ENCODE assay signal across 26 cellular contexts in genomic region chr3:59463253-59463652, GRCh38.
DNase-seq lines count a peak whose midpoint lies in the region; ATAC-seq, FAIRE-seq and TF ChIP-seq lines count a peak whose summit lies in the region.
"Had no signal": no experiment of that assay in that cellular context is flagged by ENCODE, and none has a peak within 500 bp of the region (broad histone marks: within the 10 kb centered on the region; RNA-seq: fewer than 3 reads in every experiment).

No MANE protein-coding gene starts in this region.

- no peak for ATAC-seq in activated CD8-positive, alpha-beta memory T cell treated with anti-CD3 and anti-CD28 coated beads, Interleukin-2, amount 10 ng/mL, durations not matched to agents 7 days and 5 days
- ATAC-seq: A549, GM12878, HCT116 had no signal

- H3K27me3 Mint-ChIP-seq in activated CD8-positive, alpha-beta memory T cell treated with anti-CD3 and anti-CD28 coated beads, Interleukin-2, amount 10 ng/mL, durations not matched to agents 7 days and 5 days = peaks cover 5% of the 10 kb centered on the region
- H3K27me3 Mint-ChIP-seq: CD4-positive, alpha-beta T cell had no signal

- no peaks in the 10 kb centered on the region for H3F3A ChIP-seq in smooth muscle cell (ENCODE audit: low read depth)

- no peak overlapping the region for H3K4me3 Mint-ChIP-seq in activated CD8-positive, alpha-beta memory T cell treated with anti-CD3 and anti-CD28 coated beads, Interleukin-2, amount 10 ng/mL, durations not matched to agents 7 days and 5 days
- H3K4me3 Mint-ChIP-seq: CD14-positive monocyte; CD4-positive, alpha-beta T cell; CD8-positive, alpha-beta memory T cell had no signal

- TF ChIP-seq POLR2A in breast epithelium (IDR thresholded peaks at IDR 0.05) = no peak

- H3K4me3 ChIP-seq in mammary epithelial cell (replicated peaks in 1 of 3; ENCODE audit: insufficient read depth in 1 of 3, low read depth in 2 of 3, low read length in 3 of 3) (no peak overlapping the region), breast epithelium (no peak overlapping the region), keratinocyte (ENCODE audit: control insufficient read depth in 2 of 3, extremely low read depth in 1 of 3, insufficient read depth in 2 of 3, low read depth in 1 of 3, low read length in 3 of 3) (no peak overlapping the region), smooth muscle cell (no peak overlapping the region)
- H3K4me3 ChIP-seq: A549; BLaER1 treated with 17β-estradiol and CSF1 and Interleukin-3, amounts not matched to agents 10 nM and 100 nM; GM12878; GM23248 had no signal

- no peak overlapping the region for H3K27ac Mint-ChIP-seq in activated CD8-positive, alpha-beta memory T cell treated with anti-CD3 and anti-CD28 coated beads, Interleukin-2, amount 10 ng/mL, durations not matched to agents 7 days and 5 days
- H3K27ac Mint-ChIP-seq: CD14-positive monocyte; CD4-positive, alpha-beta T cell had no signal

- in situ Hi-C loops in mammary epithelial cell (cut with MboI; ENCODE audit: low sequenced_read_pairs in 2 of 2) = no loop called here

- no peaks in the 10 kb centered on the region for H4K20me1 ChIP-seq in mammary epithelial cell (ENCODE audit: insufficient read depth, low read length)
- H4K20me1 ChIP-seq in keratinocyte (ENCODE audit: control insufficient read depth, extremely low read depth, insufficient read depth, low read length) = no peaks in the 10 kb centered on the region
- no peaks in the 10 kb centered on the region for H4K20me1 ChIP-seq in smooth muscle cell (ENCODE audit: low read depth)
- H4K20me1 ChIP-seq: BLaER1 treated with 17β-estradiol and CSF1 and Interleukin-3, amounts not matched to agents 10 nM and 100 nM had no signal

- no peaks in the 10 kb centered on the region for H3K36me3 ChIP-seq in mammary epithelial cell (ENCODE audit: insufficient read depth, low read length)
- H3K36me3 ChIP-seq in breast epithelium = no peaks in the 10 kb centered on the region
- no peaks in the 10 kb centered on the region for H3K36me3 ChIP-seq in keratinocyte (ENCODE audit: control insufficient read depth in 2 of 2, extremely low read depth in 1 of 2, insufficient read depth in 2 of 2, low read length in 2 of 2)
- H3K36me3 ChIP-seq in smooth muscle cell (ENCODE audit: low read depth) = no peaks in the 10 kb centered on the region
- H3K36me3 ChIP-seq: BE2C; BLaER1 treated with 17β-estradiol and CSF1 and Interleukin-3, amounts not matched to agents 10 nM and 100 nM had no signal

- H3K27ac ChIP-seq in mammary epithelial cell (ENCODE audit: insufficient read depth, low read depth, low read length) (no peak overlapping the region), breast epithelium (no peak overlapping the region), keratinocyte (ENCODE audit: control insufficient read depth, insufficient read depth, low read length) (peak overlapping the region; percentile 57), smooth muscle cell (ENCODE audit: low read depth) (peak overlapping the region; percentile 20)
- H3K27ac ChIP-seq: A549; BLaER1 treated with 17β-estradiol and CSF1 and Interleukin-3, amounts not matched to agents 10 nM and 100 nM; GM23248 had no signal

- dilution Hi-C loops in mammary epithelial cell (cut with HindIII; ENCODE audit: low sequenced_read_pairs) = no loop called here
- dilution Hi-C loops in keratinocyte (cut with MboI; ENCODE audit: extremely low pct_ligation_motif_present, low sequenced_read_pairs) = no loop called here

- H2AFZ ChIP-seq in mammary epithelial cell (ENCODE audit: low read depth, low read length) = peak overlapping the region; percentile 82
- peak overlapping the region; percentile 95 for H2AFZ ChIP-seq in keratinocyte (ENCODE audit: control insufficient read depth, low read length)
- H2AFZ ChIP-seq in smooth muscle cell (ENCODE audit: low read depth) = no peak overlapping the region
- H2AFZ ChIP-seq: GM23248 had no signal

- H3K9me1 ChIP-seq in keratinocyte (ENCODE audit: control insufficient read depth, extremely low read depth, insufficient read depth, low read length) = no peaks in the 10 kb centered on the region

- H3K9me3 ChIP-seq in mammary epithelial cell (replicated peaks; ENCODE audit: insufficient read depth, low read length) (no peaks in the 10 kb centered on the region), breast epithelium (no peaks in the 10 kb centered on the region), keratinocyte (ENCODE audit: control insufficient read depth, low read depth, low read length) (no peaks in the 10 kb centered on the region), smooth muscle cell (replicated peaks; ENCODE audit: low read depth) (no peaks in the 10 kb centered on the region)
- H3K9me3 ChIP-seq: A549, BE2C had no signal

- intact Hi-C loops in mammary epithelial cell (cut with micrococcal nuclease) = no loop called here
- intact Hi-C loops in breast epithelium (cut with DNase I; ENCODE audit: low total_unique reads) = no loop called here

- CTCF ChIA-PET in mammary epithelial cell (lab: Charles Lee; ENCODE audit: low non-redundant PET) = no interaction called here
- CTCF ChIA-PET in activated CD8-positive, alpha-beta memory T cell treated with anti-CD3 and anti-CD28 coated beads, Interleukin-2, amount 10 ng/mL, durations not matched to agents 7 days and 5 days (lab: Charles Lee) = no interaction called here

- H3K4me1 ChIP-seq in mammary epithelial cell (ENCODE audit: insufficient read depth, low read length) = peaks cover 10% of the 10 kb centered on the region
- H3K4me1 ChIP-seq in breast epithelium = no peaks in the 10 kb centered on the region
- H3K4me1 ChIP-seq in keratinocyte (ENCODE audit: control insufficient read depth, extremely low read depth, insufficient read depth, low read length) = peaks cover 14% of the 10 kb centered on the region
- H3K4me1 ChIP-seq in smooth muscle cell (ENCODE audit: low read depth) = no peaks in the 10 kb centered on the region
- H3K4me1 ChIP-seq: A549; BE2C; BLaER1 treated with 17β-estradiol and CSF1 and Interleukin-3, amounts not matched to agents 10 nM and 100 nM had no signal

- BruUV-seq in mammary epithelial cell (replicated peaks; lab: Mats Ljungman, UMichigan) = no TSS peak

- peak; percentile 41 for FAIRE-seq in keratinocyte (lab: Jason Lieb, UNC)
- FAIRE-seq: A549, D721Med, GM12878, GM19239, H1 had no signal

- H3K4me2 ChIP-seq in mammary epithelial cell (ENCODE audit: insufficient read depth, low read depth, low read length) (no peak overlapping the region), keratinocyte (ENCODE audit: control insufficient read depth, extremely low read depth, insufficient read depth, low read depth, low read length) (no peak overlapping the region), smooth muscle cell (no peak overlapping the region)
- H3K4me2 ChIP-seq: A549; BLaER1 treated with 17β-estradiol and CSF1 and Interleukin-3, amounts not matched to agents 10 nM and 100 nM had no signal

- TF ChIP-seq CTCF in mammary epithelial cell (conservative IDR thresholded peaks at IDR 0.05 in 1 of 2, IDR thresholded peaks at IDR 0.05 in 1 of 2; ENCODE audit: extremely low read depth in 1 of 2, insufficient read depth in 1 of 2, low read depth in 1 of 2, low read length in 2 of 2) = no peak
- no peak for TF ChIP-seq CTCF in breast epithelium (IDR thresholded peaks at IDR 0.05)
- TF ChIP-seq CTCF in keratinocyte (optimal IDR thresholded peaks at IDR 0.05 in 1 of 3, IDR thresholded peaks at IDR 0.05 in 1 of 3, conservative IDR thresholded peaks at IDR 0.05 in 1 of 3; ENCODE audit: extremely low read depth in 1 of 3, insufficient read depth in 2 of 3, low read length in 3 of 3) = no peak
- TF ChIP-seq CTCF in smooth muscle cell (IDR thresholded peaks at IDR 0.05; ENCODE audit: borderline replicate concordance, insufficient read depth, poor library complexity, severe bottlenecking) = no peak

- DNase-seq in mammary epithelial cell (no peak), breast epithelium (ENCODE audit: low spot score in 2 of 2) (no peak), keratinocyte (ENCODE audit: low read depth, low spot score) (no peak), smooth muscle cell (lab: John Stamatoyannopoulos, UW; ENCODE audit: unreplicated experiment) (no peak), SIG-M5 treated with dmso at 0.1 percent for 504 hours (lab: John Stamatoyannopoulos, UW; ENCODE audit: unreplicated experiment) (no peak)
- DNase-seq in activated CD8-positive, alpha-beta memory T cell treated with anti-CD3 and anti-CD28 coated beads, Interleukin-2, amount 10 ng/mL, durations not matched to agents 7 days and 5 days = no peak
- DNase-seq: 8988T; ACHN; AML-193; BE2C; CD4-positive, alpha-beta T cell; CD8-positive, alpha-beta memory T cell; DMS 273 treated with DMSO at 0.1 percent for 48 hours; DMS79; EL; GDM1; GM23248; H7 had no signal

- peaks cover 17% of the 10 kb centered on the region for H3K36me3 Mint-ChIP-seq in activated CD8-positive, alpha-beta memory T cell treated with anti-CD3 and anti-CD28 coated beads, Interleukin-2, amount 10 ng/mL, durations not matched to agents 7 days and 5 days
- H3K36me3 Mint-ChIP-seq: CD14-positive monocyte had no signal

- H3K27me3 ChIP-seq in mammary epithelial cell (ENCODE audit: insufficient read depth, low read length) (no peaks in the 10 kb centered on the region), breast epithelium (no peaks in the 10 kb centered on the region), keratinocyte (ENCODE audit: control insufficient read depth, extremely low read depth, insufficient read depth, low read length) (no peaks in the 10 kb centered on the region), smooth muscle cell (ENCODE audit: low read depth) (no peaks in the 10 kb centered on the region)
- H3K27me3 ChIP-seq: BE2C; BLaER1 treated with 17β-estradiol and CSF1 and Interleukin-3, amounts not matched to agents 10 nM and 100 nM had no signal

- H3K79me2 ChIP-seq in mammary epithelial cell (ENCODE audit: insufficient read depth, low read length) (no peaks in the 10 kb centered on the region), keratinocyte (ENCODE audit: control insufficient read depth, insufficient read depth, low read length) (no peaks in the 10 kb centered on the region), smooth muscle cell (ENCODE audit: low read depth) (no peaks in the 10 kb centered on the region)

- peaks cover 2% of the 10 kb centered on the region for H3K4me1 Mint-ChIP-seq in activated CD8-positive, alpha-beta memory T cell treated with anti-CD3 and anti-CD28 coated beads, Interleukin-2, amount 10 ng/mL, durations not matched to agents 7 days and 5 days

- 93% methylated on average over 4 of the region's 5 CpGs for WGBS in mammary epithelial cell (ENCODE audit: low coverage, missing lambda C conversion rate)
- WGBS in smooth muscle cell (ENCODE audit: low lambda C conversion rate) = 69% methylated on average over 5 of the region's 5 CpGs

- H3K9me3 Mint-ChIP-seq in activated CD8-positive, alpha-beta memory T cell treated with anti-CD3 and anti-CD28 coated beads, Interleukin-2, amount 10 ng/mL, durations not matched to agents 7 days and 5 days (ENCODE audit: low read depth) = peaks cover 9% of the 10 kb centered on the region

- H3K9ac ChIP-seq in mammary epithelial cell (ENCODE audit: insufficient read depth, low read length) = no peak overlapping the region
- H3K9ac ChIP-seq in keratinocyte (ENCODE audit: control insufficient read depth, extremely low read depth, insufficient read depth, low read length) = no peak overlapping the region
- H3K9ac ChIP-seq in smooth muscle cell (ENCODE audit: low read depth) = no peak overlapping the region
- H3K9ac ChIP-seq: BLaER1 treated with 17β-estradiol and CSF1 and Interleukin-3, amounts not matched to agents 10 nM and 100 nM; GM23248 had no signal

Comparison
In these comparisons a context has a peak if more than half of its experiments do, and no peak if none do; other contexts are left out.
1. H3K27ac ChIP-seq: peak in keratinocyte (single experiment) and smooth muscle cell (single experiment); none in mammary epithelial cell (single experiment) and breast epithelium (0 of 2).